18 cellular contexts compared by ENCODE assay signal in genomic region chr5:53507013-53507412, GRCh38. TPM values are rescaled to one million over a fixed set of nuclear protein-coding genes. Genes with fewer than 3 reads are reported as not detected.
DNase-seq lines count a peak whose midpoint lies in the region; ATAC-seq, FAIRE-seq and TF ChIP-seq lines count a peak whose summit lies in the region.
"Had no signal": no experiment of that assay in that cellular context is flagged by ENCODE, and none has a peak within 500 bp of the region (broad histone marks: within the 10 kb centered on the region; RNA-seq: fewer than 3 reads in every experiment).

No MANE protein-coding gene starts in this region.

- WGBS in GM12878 (ENCODE audit: insufficient coverage, insufficient replicate concordance, low lambda C conversion rate, missing lambda C conversion rate), result 18% methylated on average over 4 of the region's 4 CpGs

- no peak for TF ChIP-seq RAD21 in GM12878 (IDR thresholded peaks at IDR 0.05; ENCODE audit: insufficient read depth, low read depth, low read length)

- H3K4me2 ChIP-seq in GM12878 (ENCODE audit: control insufficient read depth, insufficient read depth), result no peak overlapping the region
- H3K4me2 ChIP-seq: GM23338 had no signal

- no peaks in the 10 kb centered on the region for H3K36me3 Mint-ChIP-seq in activated CD8-positive, alpha-beta T cell treated with anti-CD3 and anti-CD28 coated beads, Interleukin-2, amount 10 ng/mL, durations not matched to agents 7 days and 5 days (ENCODE audit: low read depth)
- H3K36me3 Mint-ChIP-seq in activated naive CD4-positive, alpha-beta T cell treated with anti-CD3 and anti-CD28 coated beads for 36 hours (ENCODE audit: low read depth), result peaks cover 2% of the 10 kb centered on the region
- H3K36me3 Mint-ChIP-seq: CD14-positive monocyte; CD8-positive, alpha-beta T cell had no signal

- no peaks in the 10 kb centered on the region for H3K79me2 ChIP-seq in GM12878 (ENCODE audit: control insufficient read depth, insufficient read depth, low read length)

- CTCF ChIA-PET in GM12878 (lab: Yijun Ruan, JAX), result no interaction called here
- CTCF ChIA-PET in activated CD8-positive, alpha-beta T cell treated with anti-CD3 and anti-CD28 coated beads, Interleukin-2, amount 10 ng/mL, durations not matched to agents 7 days and 5 days (lab: Charles Lee), result no interaction called here
- CTCF ChIA-PET in activated naive CD4-positive, alpha-beta T cell treated with anti-CD3 and anti-CD28 coated beads for 36 hours (lab: Charles Lee), result no interaction called here

- BruUV-seq in GM12878 (replicated peaks; lab: Mats Ljungman, UMichigan), result no TSS peak

- H3K27ac ChIP-seq in GM12878 (ENCODE audit: control insufficient read depth, insufficient read depth), result no peak overlapping the region
- H3K27ac ChIP-seq: 22Rv1 had no signal

- FAIRE-seq in GM12891 (lab: Jason Lieb, UNC) (no peak), GM12878 (lab: Jason Lieb, UNC) (no peak)
- FAIRE-seq: D721Med had no signal

- no peaks in the 10 kb centered on the region for H3K4me1 ChIP-seq in GM12878 (ENCODE audit: control insufficient read depth, insufficient read depth, low read length)

- H3K27ac Mint-ChIP-seq in activated CD8-positive, alpha-beta T cell treated with anti-CD3 and anti-CD28 coated beads, Interleukin-2, amount 10 ng/mL, durations not matched to agents 7 days and 5 days, result no peak overlapping the region
- H3K27ac Mint-ChIP-seq in activated naive CD4-positive, alpha-beta T cell treated with anti-CD3 and anti-CD28 coated beads for 36 hours, result no peak overlapping the region
- H3K27ac Mint-ChIP-seq: CD14-positive monocyte; CD8-positive, alpha-beta T cell; GM23338 had no signal

- no peak overlapping the region for H3K9ac ChIP-seq in GM12878 (ENCODE audit: control insufficient read depth, insufficient read depth, low read length)

- RAD21 ChIA-PET in GM12878 (lab: Charles Lee; ENCODE audit: unreplicated experiment), result no interaction called here

- H3K27me3 Mint-ChIP-seq in activated CD8-positive, alpha-beta T cell treated with anti-CD3 and anti-CD28 coated beads, Interleukin-2, amount 10 ng/mL, durations not matched to agents 7 days and 5 days (ENCODE audit: low read depth), result peaks cover 8% of the 10 kb centered on the region
- peaks cover 13% of the 10 kb centered on the region for H3K27me3 Mint-ChIP-seq in activated naive CD4-positive, alpha-beta T cell treated with anti-CD3 and anti-CD28 coated beads for 36 hours (ENCODE audit: low read depth)

- TF ChIP-seq POLR2A in GM12891 (IDR thresholded peaks at IDR 0.05; ENCODE audit: low read depth, low read length), result no peak
- no peak for TF ChIP-seq POLR2A in GM12878 (IDR thresholded peaks at IDR 0.05; ENCODE audit: low read depth, low read length)

- no peaks in the 10 kb centered on the region for H3K4me1 Mint-ChIP-seq in activated CD8-positive, alpha-beta T cell treated with anti-CD3 and anti-CD28 coated beads, Interleukin-2, amount 10 ng/mL, durations not matched to agents 7 days and 5 days (ENCODE audit: low read depth)
- H3K4me1 Mint-ChIP-seq in activated naive CD4-positive, alpha-beta T cell treated with anti-CD3 and anti-CD28 coated beads for 36 hours (ENCODE audit: low read depth), result no peaks in the 10 kb centered on the region
- H3K4me1 Mint-ChIP-seq: CD14-positive monocyte had no signal

- SMC1A ChIA-PET in GM12878 (lab: Charles Lee; ENCODE audit: uncharacterized antibody, unreplicated experiment), result no interaction called here

- H3K9me3 Mint-ChIP-seq in activated CD8-positive, alpha-beta T cell treated with anti-CD3 and anti-CD28 coated beads, Interleukin-2, amount 10 ng/mL, durations not matched to agents 7 days and 5 days (ENCODE audit: insufficient read depth), result peaks cover 9% of the 10 kb centered on the region
- H3K9me3 Mint-ChIP-seq in activated naive CD4-positive, alpha-beta T cell treated with anti-CD3 and anti-CD28 coated beads for 36 hours, result peaks cover 15% of the 10 kb centered on the region

- no peaks in the 10 kb centered on the region for H3K27me3 ChIP-seq in GM12878 (replicated peaks in 1 of 2; ENCODE audit: control insufficient read depth in 2 of 2, insufficient read depth in 2 of 2, low read length in 1 of 2)

- POLR2A ChIA-PET in GM12878 (lab: Charles Lee), result no interaction called here
- POLR2A ChIA-PET in activated CD8-positive, alpha-beta T cell treated with anti-CD3 and anti-CD28 coated beads, Interleukin-2, amount 10 ng/mL, durations not matched to agents 7 days and 5 days (lab: Charles Lee), result no interaction called here

- no peak for TF ChIP-seq CTCF in GM12878 (IDR thresholded peaks at IDR 0.05 in 2 of 3, conservative IDR thresholded peaks at IDR 0.05 in 1 of 3; ENCODE audit: control insufficient read depth in 2 of 3, extremely low read depth in 1 of 3, insufficient read depth in 1 of 3, low read depth in 3 of 3, low read length in 3 of 3)

- no peak for TF ChIP-seq EP300 in GM12878 (IDR thresholded peaks at IDR 0.05; ENCODE audit: borderline replicate concordance in 1 of 2, control insufficient read depth in 1 of 2, low read depth in 2 of 2, low read length in 2 of 2)

- no peak overlapping the region for H3K4me3 Mint-ChIP-seq in activated CD8-positive, alpha-beta T cell treated with anti-CD3 and anti-CD28 coated beads, Interleukin-2, amount 10 ng/mL, durations not matched to agents 7 days and 5 days
- H3K4me3 Mint-ChIP-seq in activated naive CD4-positive, alpha-beta T cell treated with anti-CD3 and anti-CD28 coated beads for 36 hours, result no peak overlapping the region
- H3K4me3 Mint-ChIP-seq: CD14-positive monocyte; CD8-positive, alpha-beta T cell; GM23338 had no signal

- no peak overlapping the region for H3K4me3 ChIP-seq in GM12878
- H3K4me3 ChIP-seq: GM23338 had no signal

- in situ Hi-C loops in GM12878 (cut with MboI), result no loop called here

- ATAC-seq in GM12878, result no peak
- ATAC-seq in activated CD8-positive, alpha-beta T cell treated with anti-CD3 and anti-CD28 coated beads, Interleukin-2, amount 10 ng/mL, durations not matched to agents 7 days and 5 days, result no peak
- ATAC-seq: CD8-positive, alpha-beta T cell; GM23338 had no signal

- no peaks in the 10 kb centered on the region; the same call in 2 of the 3 replicates for H3K9me3 ChIP-seq in GM12878 (replicated peaks; ENCODE audit: control insufficient read depth, insufficient read depth, low read length)

- no peaks in the 10 kb centered on the region for H3K36me3 ChIP-seq in GM12878 (ENCODE audit: control insufficient read depth in 2 of 2, insufficient read depth in 2 of 2, low read length in 1 of 2)

- H2AFZ ChIP-seq in GM12878 (ENCODE audit: control insufficient read depth, low read depth, low read length), result no peak overlapping the region
- H2AFZ ChIP-seq: GM23338 had no signal

- no peaks in the 10 kb centered on the region; the same call in 1 of the 2 replicates for H4K20me1 ChIP-seq in GM12878 (ENCODE audit: control insufficient read depth, insufficient read depth)

- intact Hi-C loops in GM12878 (cut with micrococcal nuclease; ENCODE audit: unreplicated experiment), result no loop called here
- intact Hi-C loops in activated naive CD4-positive, alpha-beta T cell treated with anti-CD3 and anti-CD28 coated beads for 36 hours (cut with micrococcal nuclease), result no loop called here

- DNase-seq in NOMO-1 treated with DMSO at 0.1 percent for 48 hours (lab: John Stamatoyannopoulos, UW; ENCODE audit: unreplicated experiment) (peak; percentile 6), NOMO-1 treated with dmso at 0.1 percent for 144 hours (lab: John Stamatoyannopoulos, UW; ENCODE audit: unreplicated experiment) (no peak), GM12891 (ENCODE audit: insufficient read length, low spot score) (no peak), MV-4-11 (lab: John Stamatoyannopoulos, UW) (peak; percentile 32), GM12878 (ENCODE audit: low read depth, low spot score) (no peak), NCI-H146 (lab: John Stamatoyannopoulos, UW) (no peak)
- no peak for DNase-seq in activated CD8-positive, alpha-beta T cell treated with anti-CD3 and anti-CD28 coated beads, Interleukin-2, amount 10 ng/mL, durations not matched to agents 7 days and 5 days
- no peak for DNase-seq in activated naive CD4-positive, alpha-beta T cell treated with anti-CD3 and anti-CD28 coated beads for 36 hours
- DNase-seq: CD8-positive, alpha-beta T cell; COR-L47; DMS53; H7 had no signal

RNA-seq across cellular contexts. Expression of gene FST, which starts 26.6 kb away (rescaled TPM):
- not detected for polyA plus RNA-seq in GM12891 (2012; ENCODE audit: low read depth, missing spikeins)
- total RNA-seq in GM12878 (2013; cell fraction: nucleolus; rRNA removed), result not detected in 2 replicates
- total RNA-seq in GM12878 (2014; rRNA removed), result not detected in 2 replicates
- total RNA-seq in GM12878 (2014; rRNA removed; fragmentation: Illumina TruSeq; extraction: Trizol), result not detected in 2 replicates
- total RNA-seq in GM12878 (2021), result 0.23 and 0.43 TPM in 2 replicates
- not detected for polyA plus RNA-seq in GM12878 (2011; ENCODE audit: low read depth)
- polyA plus RNA-seq in GM12878 (2011; rRNA removed), result not detected in 2 replicates
- polyA plus RNA-seq in GM12878 (2011; cell fraction: cytosol; rRNA removed), result not detected in 2 replicates
- polyA plus RNA-seq in GM12878 (2011; cell fraction: nucleus; rRNA removed), result not detected in 2 replicates
- polyA plus RNA-seq in GM12878 (2012), result not detected in 2 replicates
- polyA plus RNA-seq in GM12878 (2014; fragmentation: Illumina TruSeq; extraction: Trizol), result not detected in 2 replicates
- not detected for polyA plus RNA-seq in GM12878 (2014; fragmentation: Nextera tagmentation; extraction: Ambion mirVana)
- polyA plus RNA-seq in GM12878 (2014; rRNA removed), result not detected in 2 replicates
- polyA plus RNA-seq in GM12878 (2016; fragmentation: Nextera tagmentation; extraction: Ambion mirVana), result not detected
- polyA minus RNA-seq in GM12878 (2011; rRNA and poly(A)+ RNA removed), result not detected in 2 replicates
- not detected in 2 replicates for polyA minus RNA-seq in GM12878 (2011; cell fraction: cytosol; rRNA and poly(A)+ RNA removed)
- not detected in 2 replicates for polyA minus RNA-seq in GM12878 (2011; cell fraction: nucleus; rRNA and poly(A)+ RNA removed)
- total RNA-seq in activated CD8-positive, alpha-beta T cell treated with anti-CD3 and anti-CD28 coated beads, Interleukin-2, amount 10 ng/mL, durations not matched to agents 7 days and 5 days, result not detected
- under 1 TPM in 1 of 2 experiments, not detected in 1; 0.36 TPM for total RNA-seq in activated naive CD4-positive, alpha-beta T cell treated with anti-CD3 and anti-CD28 coated beads for 36 hours
- total RNA-seq: A673; CD8-positive, alpha-beta T cell; HT-29 had no signal
- polyA plus RNA-seq: CD14-positive monocyte had no signal

RNA-seq across cellular contexts. Expression of gene NDUFS4, which starts 53.4 kb away (rescaled TPM):
- polyA plus RNA-seq in GM12891 (2012; ENCODE audit: low read depth, missing spikeins), result 98.4 TPM
- total RNA-seq in GM12878 (2013; cell fraction: nucleolus; rRNA removed), result 38.1 and 39.0 TPM in 2 replicates
- 91.1 and 97.8 TPM in 2 replicates for total RNA-seq in GM12878 (2014; rRNA removed)
- 108 and 117 TPM in 2 replicates for total RNA-seq in GM12878 (2014; rRNA removed; fragmentation: Illumina TruSeq; extraction: Trizol)
- total RNA-seq in GM12878 (2021), result 69.9 and 73.9 TPM in 2 replicates
- polyA plus RNA-seq in GM12878 (2011; ENCODE audit: low read depth), result 66.7 TPM
- polyA plus RNA-seq in GM12878 (2011; rRNA removed), result 119 and 165 TPM in 2 replicates
- 49.6 and 57.0 TPM in 2 replicates for polyA plus RNA-seq in GM12878 (2011; cell fraction: cytosol; rRNA removed)
- 39.0 and 55.9 TPM in 2 replicates for polyA plus RNA-seq in GM12878 (2011; cell fraction: nucleus; rRNA removed)
- 71.8 and 90.6 TPM in 2 replicates for polyA plus RNA-seq in GM12878 (2012)
- polyA plus RNA-seq in GM12878 (2014; fragmentation: Illumina TruSeq; extraction: Trizol), result 89.9 and 98.3 TPM in 2 replicates
- polyA plus RNA-seq in GM12878 (2014; fragmentation: Nextera tagmentation; extraction: Ambion mirVana), result 100 to 1,000 TPM; 303 to 366 TPM
- polyA plus RNA-seq in GM12878 (2014; rRNA removed), result 76.9 and 99.0 TPM in 2 replicates
- 100 to 1,000 TPM; 124 to 125 TPM for polyA plus RNA-seq in GM12878 (2016; fragmentation: Nextera tagmentation; extraction: Ambion mirVana)
- 16.4 and 38.2 TPM in 2 replicates for polyA minus RNA-seq in GM12878 (2011; rRNA and poly(A)+ RNA removed)
- 8.6 and 10.0 TPM in 2 replicates for polyA minus RNA-seq in GM12878 (2011; cell fraction: cytosol; rRNA and poly(A)+ RNA removed)
- 27.2 and 35.5 TPM in 2 replicates for polyA minus RNA-seq in GM12878 (2011; cell fraction: nucleus; rRNA and poly(A)+ RNA removed)
- 10 to 100 TPM; 53.0 to 53.4 TPM for total RNA-seq in activated CD8-positive, alpha-beta T cell treated with anti-CD3 and anti-CD28 coated beads, Interleukin-2, amount 10 ng/mL, durations not matched to agents 7 days and 5 days
- total RNA-seq in activated naive CD4-positive, alpha-beta T cell treated with anti-CD3 and anti-CD28 coated beads for 36 hours, result 10 to 100 TPM; 81.4 to 84.1 TPM

Comparison
In these comparisons a context has a peak if more than half of its experiments do, and no peak if none do; other contexts are left out.
1. DNase-seq: peak in NOMO-1 treated with DMSO at 0.1 percent for 48 hours (single experiment) and MV-4-11 (single experiment); none in NOMO-1 treated with dmso at 0.1 percent for 144 hours (single experiment), GM12891 (single experiment), GM12878 (single experiment), NCI-H146 (single experiment), activated CD8-positive, alpha-beta T cell treated with anti-CD3 and anti-CD28 coated beads, Interleukin-2, amount 10 ng/mL, durations not matched to agents 7 days and 5 days (single experiment) and activated naive CD4-positive, alpha-beta T cell treated with anti-CD3 and anti-CD28 coated beads for 36 hours (single experiment).